ENCODE assay signal across 21 cellular contexts in genomic region chr5:167732499-167732898, GRCh38.
DNase-seq lines count a peak whose midpoint lies in the region; ATAC-seq, FAIRE-seq and TF ChIP-seq lines count a peak whose summit lies in the region.
"Had no signal": no experiment of that assay in that cellular context is flagged by ENCODE, and none has a peak within 500 bp of the region (broad histone marks: within the 10 kb centered on the region; RNA-seq: fewer than 3 reads in every experiment).

No MANE protein-coding gene starts in this region.

- no peaks in the 10 kb centered on the region for H3K9me3 ChIP-seq in astrocyte (ENCODE audit: insufficient read depth, low read depth, low read length)
- no peaks in the 10 kb centered on the region for H3K9me3 ChIP-seq in neural cell (ENCODE audit: low read length)
- no peaks in the 10 kb centered on the region for H3K9me3 ChIP-seq in hepatocyte (ENCODE audit: low read depth)
- H3K9me3 ChIP-seq: BLaER1, Caco-2 had no signal

- H3K4me2 ChIP-seq in astrocyte (ENCODE audit: low read length) (no peak overlapping the region), neural cell (ENCODE audit: low read length) (no peak overlapping the region), hepatocyte (no peak overlapping the region)
- H3K4me2 ChIP-seq: BLaER1, GM23338 had no signal

- ATAC-seq in HG03457 (IDR thresholded peaks at IDR 0.05; ENCODE audit: unreplicated experiment): no peak
- ATAC-seq: CD8-positive, alpha-beta T cell; GM23338; HCT116 had no signal

- H4K20me1 ChIP-seq in astrocyte (ENCODE audit: insufficient read depth, low read length) (no peaks in the 10 kb centered on the region), neural cell (ENCODE audit: insufficient read depth) (no peaks in the 10 kb centered on the region), hepatocyte (ENCODE audit: insufficient read depth, poor library complexity, severe bottlenecking) (no peaks in the 10 kb centered on the region)

- H3K9ac ChIP-seq in astrocyte (ENCODE audit: low read length): no peak overlapping the region
- no peak overlapping the region for H3K9ac ChIP-seq in neural cell (ENCODE audit: low read length)
- H3K9ac ChIP-seq: BLaER1 had no signal

- peaks cover 15% of the 10 kb centered on the region for H3K4me1 ChIP-seq in astrocyte (ENCODE audit: insufficient read depth, low read length)
- H3K4me1 ChIP-seq in hepatocyte (ENCODE audit: insufficient read depth): no peaks in the 10 kb centered on the region
- H3K4me1 ChIP-seq: BLaER1, Caco-2 had no signal

- H3K36me3 ChIP-seq in astrocyte (ENCODE audit: insufficient read depth, low read length) (no peaks in the 10 kb centered on the region), neural cell (ENCODE audit: insufficient read depth, low read length) (no peaks in the 10 kb centered on the region), hepatocyte (replicated peaks; ENCODE audit: insufficient read depth, low read depth) (no peaks in the 10 kb centered on the region)

- H3K36me3 Mint-ChIP-seq in astrocyte (ENCODE audit: low read depth, unreplicated experiment): peaks cover 13% of the 10 kb centered on the region
- H3K36me3 Mint-ChIP-seq: CD4-positive, CD25-positive, alpha-beta regulatory T cell; CD8-positive, alpha-beta T cell had no signal

- H3K9me2 ChIP-seq in neural cell (ENCODE audit: insufficient read depth, low read length): no peaks in the 10 kb centered on the region
- H3K9me2 ChIP-seq in hepatocyte (replicated peaks; ENCODE audit: insufficient read depth): no peaks in the 10 kb centered on the region

- H3F3A ChIP-seq in neural cell (ENCODE audit: insufficient read depth, low read length, poor library complexity, severe bottlenecking): no peaks in the 10 kb centered on the region

- H3K4me3 ChIP-seq in astrocyte (ENCODE audit: insufficient read depth, low read depth, low read length): no peak overlapping the region
- no peak overlapping the region for H3K4me3 ChIP-seq in neural cell (ENCODE audit: low read length)
- no peak overlapping the region for H3K4me3 ChIP-seq in hepatocyte
- H3K4me3 ChIP-seq: BLaER1, GM23338 had no signal

- TF ChIP-seq CTCF in astrocyte (IDR thresholded peaks at IDR 0.05; ENCODE audit: insufficient read depth, low read depth, low read length): no peak
- TF ChIP-seq CTCF in neural cell (IDR thresholded peaks at IDR 0.05; ENCODE audit: poor library complexity, severe bottlenecking): no peak
- no peak for TF ChIP-seq CTCF in hepatocyte (IDR thresholded peaks at IDR 0.05; ENCODE audit: poor library complexity)

- peak; percentile 94 for TF ChIP-seq EP300 in neural cell (conservative IDR thresholded peaks at IDR 0.05; ENCODE audit: poor library complexity, severe bottlenecking)

- no peaks in the 10 kb centered on the region for H3K27me3 Mint-ChIP-seq in astrocyte (ENCODE audit: low read depth, unreplicated experiment)
- H3K27me3 Mint-ChIP-seq: B cell; CD4-positive, CD25-positive, alpha-beta regulatory T cell had no signal

- no peak overlapping the region for H2AFZ ChIP-seq in astrocyte (ENCODE audit: low read depth, low read length)
- no peak overlapping the region for H2AFZ ChIP-seq in neural cell (ENCODE audit: low read depth, low read length)
- no peak overlapping the region for H2AFZ ChIP-seq in hepatocyte
- H2AFZ ChIP-seq: GM23338 had no signal

- DNase-seq in NCI-H2171 treated with DMSO at 0.1 percent for 48 hours (lab: John Stamatoyannopoulos, UW): peak; percentile 37
- DNase-seq in NCI-H2171 (lab: John Stamatoyannopoulos, UW): no peak
- DNase-seq in astrocyte (ENCODE audit: low read depth): no peak
- no peak for DNase-seq in hepatocyte (ENCODE audit: low spot score)
- DNase-seq: Caco-2; CD4-positive, CD25-positive, alpha-beta regulatory T cell; CD8-positive, alpha-beta T cell; DMS153; DND-41; H9 had no signal

- H3K27me3 ChIP-seq in astrocyte (ENCODE audit: insufficient read depth, low read length) (no peaks in the 10 kb centered on the region), neural cell (ENCODE audit: insufficient read depth, low read depth, low read length) (no peaks in the 10 kb centered on the region), hepatocyte (no peaks in the 10 kb centered on the region)
- H3K27me3 ChIP-seq: BLaER1 had no signal

- FAIRE-seq in astrocyte (lab: Jason Lieb, UNC): no peak
- FAIRE-seq: A204.1, G401.6, GM12892 had no signal

- no peak overlapping the region for H3K27ac ChIP-seq in astrocyte (ENCODE audit: low read depth, low read length)
- H3K27ac ChIP-seq in neural cell (ENCODE audit: low read length): no peak overlapping the region
- H3K27ac ChIP-seq in hepatocyte: no peak overlapping the region
- H3K27ac ChIP-seq: 22Rv1, BLaER1, C4-2B had no signal

- H3K27ac Mint-ChIP-seq in astrocyte (ENCODE audit: unreplicated experiment): peak overlapping the region; percentile 79
- H3K27ac Mint-ChIP-seq: B cell; CD4-positive, CD25-positive, alpha-beta regulatory T cell; CD8-positive, alpha-beta T cell; GM23338; H9 had no signal

- no peaks in the 10 kb centered on the region for H3K9me3 Mint-ChIP-seq in astrocyte (ENCODE audit: unreplicated experiment)
- H3K9me3 Mint-ChIP-seq: CD8-positive, alpha-beta T cell; GM23338; H9 had no signal

- H3K79me2 ChIP-seq in astrocyte (ENCODE audit: insufficient read depth, low read length) (no peaks in the 10 kb centered on the region), neural cell (replicated peaks; ENCODE audit: insufficient read depth, low read length) (no peaks in the 10 kb centered on the region), hepatocyte (no peaks in the 10 kb centered on the region)

- no peak overlapping the region for H3K4me3 Mint-ChIP-seq in astrocyte (ENCODE audit: unreplicated experiment)
- H3K4me3 Mint-ChIP-seq: B cell; CD4-positive, CD25-positive, alpha-beta regulatory T cell; CD8-positive, alpha-beta T cell; GM23338; H9 had no signal

- no peak for TF ChIP-seq RAD21 in neural cell (conservative IDR thresholded peaks at IDR 0.05)

- WGBS in hepatocyte (ENCODE audit: low lambda C conversion rate, missing lambda C conversion rate): 94% methylated on average over 2 of the region's 2 CpGs

- H3K4me1 Mint-ChIP-seq in astrocyte (ENCODE audit: low read depth, unreplicated experiment): peaks cover 35% of the 10 kb centered on the region
- H3K4me1 Mint-ChIP-seq: B cell; CD4-positive, CD25-positive, alpha-beta regulatory T cell had no signal

TF ChIP-seq in neural cell, 6 proteins besides CTCF, POLR2A, EP300 and RAD21:
- TF ChIP-seq MXI1 (conservative IDR thresholded peaks at IDR 0.05; ENCODE audit: poor library complexity, severe bottlenecking) (no peak), TAF1 (IDR thresholded peaks at IDR 0.05; ENCODE audit: low read depth) (no peak), POLR2AphosphoS5 (IDR thresholded peaks at IDR 0.05) (peak; percentile 80), EZH2 (IDR thresholded peaks at IDR 0.05; ENCODE audit: borderline replicate concordance, insufficient read depth, low read length, poor library complexity, severe bottlenecking) (no peak), REST (IDR thresholded peaks at IDR 0.05; ENCODE audit: borderline replicate concordance) (peak; percentile 61)
